In the genomic region with DNA sequence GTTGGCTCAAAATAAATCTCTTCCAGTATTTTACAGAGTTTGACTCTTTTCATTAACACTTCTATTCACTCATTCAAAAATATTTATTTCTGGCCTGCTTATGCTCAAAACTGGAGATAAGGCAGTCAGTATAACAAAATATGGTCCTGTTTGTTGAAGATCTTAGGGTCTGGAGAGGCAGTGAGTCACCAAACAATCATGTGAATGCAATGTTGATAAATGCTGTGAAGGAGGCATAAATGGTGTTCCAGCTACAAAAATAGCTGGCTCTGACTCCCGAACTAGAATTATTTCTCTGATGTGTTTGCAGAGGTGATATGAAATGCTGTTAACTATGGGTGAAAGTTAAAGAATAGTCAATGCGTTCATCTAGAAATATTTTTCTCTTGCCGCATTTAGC, we compare ENCODE assay signal across 20 cellular contexts.
DNase-seq lines count a peak whose midpoint lies in the region; ATAC-seq and TF ChIP-seq lines count a peak whose summit lies in the region.
"Had no signal": no experiment of that assay in that cellular context is flagged by ENCODE, and none has a peak within 500 bp of the region (broad histone marks: within the 10 kb centered on the region; RNA-seq: fewer than 3 reads in every experiment).

No MANE protein-coding gene starts in this region.

- intact Hi-C loops in colonic mucosa (cut with DNase I): no loop called here

- peaks cover 3% of the 10 kb centered on the region for H3K9me3 Mint-ChIP-seq in progenitor cell of endocrine pancreas (ENCODE audit: low read depth)

- no peak overlapping the region for H3K9ac ChIP-seq in colonic mucosa (ENCODE audit: low read depth in 2 of 2, low read length in 2 of 2)

- no peak overlapping the region for H3K4me3 Mint-ChIP-seq in progenitor cell of endocrine pancreas (ENCODE audit: low read depth)
- H3K4me3 Mint-ChIP-seq: activated T-cell treated with anti-CD3 and anti-CD28 coated beads, Interleukin-2, amount 50 U/mL, for 4 hours; naive B cell had no signal

- no peaks in the 10 kb centered on the region for H3K36me3 Mint-ChIP-seq in progenitor cell of endocrine pancreas (ENCODE audit: insufficient read depth)
- H3K36me3 Mint-ChIP-seq: activated naive CD4-positive, alpha-beta T cell treated with anti-CD3 and anti-CD28 coated beads, Interleukin-2, amount 50 U/mL, for 72 hours; naive B cell had no signal

- H3K27ac ChIP-seq in VCaP: peak overlapping the region; percentile 53; the same call in 1 of the 2 replicates
- H3K27ac ChIP-seq in colonic mucosa: no peak overlapping the region
- H3K27ac ChIP-seq in WERI-Rb-1: no peak overlapping the region
- H3K27ac ChIP-seq: psoas muscle, SK-N-MC, stomach had no signal

- no peak for TF ChIP-seq CTCF in VCaP (conservative IDR thresholded peaks at IDR 0.05)
- TF ChIP-seq CTCF in fibroblast of mammary gland (conservative IDR thresholded peaks at IDR 0.05; ENCODE audit: control insufficient read depth, insufficient read depth, low read depth, low read length): no peak
- TF ChIP-seq CTCF in progenitor cell of endocrine pancreas (IDR thresholded peaks at IDR 0.05; ENCODE audit: unreplicated experiment): no peak
- TF ChIP-seq CTCF in colonic mucosa (IDR thresholded peaks at IDR 0.05): no peak
- no peak for TF ChIP-seq CTCF in WERI-Rb-1 (IDR thresholded peaks at IDR 0.05; ENCODE audit: low read depth, low read length)

- ATAC-seq in HG03432 (IDR thresholded peaks at IDR 0.05; ENCODE audit: unreplicated experiment): no peak
- ATAC-seq: activated naive CD4-positive, alpha-beta T cell treated with anti-CD3 and anti-CD28 coated beads, Interleukin-2, amount 50 U/mL, for 72 hours; activated T-cell treated with anti-CD3 and anti-CD28 coated beads, Interleukin-2, amount 50 U/mL, for 4 hours; psoas muscle had no signal

- H3K36me3 ChIP-seq in colonic mucosa (no peaks in the 10 kb centered on the region), WERI-Rb-1 (no peaks in the 10 kb centered on the region)
- H3K36me3 ChIP-seq: stomach had no signal

- no peak overlapping the region for H3K4me3 ChIP-seq in fibroblast of mammary gland (ENCODE audit: control insufficient read depth, low read depth, low read length)
- H3K4me3 ChIP-seq in colonic mucosa: no peak overlapping the region
- no peak overlapping the region for H3K4me3 ChIP-seq in WERI-Rb-1 (ENCODE audit: low read depth, low read length)
- H3K4me3 ChIP-seq: psoas muscle, SK-N-MC, stomach had no signal

- H3K4me1 ChIP-seq in colonic mucosa: no peaks in the 10 kb centered on the region
- H3K4me1 ChIP-seq: psoas muscle had no signal

- no peaks in the 10 kb centered on the region for H3K27me3 Mint-ChIP-seq in progenitor cell of endocrine pancreas
- H3K27me3 Mint-ChIP-seq: naive B cell had no signal

- peak overlapping the region; percentile 86 for H3K27ac Mint-ChIP-seq in progenitor cell of endocrine pancreas
- H3K27ac Mint-ChIP-seq: activated naive CD4-positive, alpha-beta T cell treated with anti-CD3 and anti-CD28 coated beads, Interleukin-2, amount 50 U/mL, for 72 hours; naive B cell had no signal

- H3K27me3 ChIP-seq in colonic mucosa: no peaks in the 10 kb centered on the region
- H3K27me3 ChIP-seq in WERI-Rb-1 (ENCODE audit: insufficient read depth, low read depth, severe bottlenecking): no peaks in the 10 kb centered on the region
- H3K27me3 ChIP-seq: stomach had no signal

- peaks cover 76% of the 10 kb centered on the region for H3K4me1 Mint-ChIP-seq in progenitor cell of endocrine pancreas (ENCODE audit: low read depth)
- H3K4me1 Mint-ChIP-seq: naive B cell had no signal

- DNase-seq in H4 (ENCODE audit: low spot score) (peak; percentile 16), fibroblast of mammary gland (ENCODE audit: low read depth) (peak; percentile 66), progenitor cell of endocrine pancreas (ENCODE audit: low spot score, unreplicated experiment) (no peak), islet precursor cell (no peak), colonic mucosa (no peak), WERI-Rb-1 (no peak)
- DNase-seq: activated CD4-positive, alpha-beta T cell treated with anti-CD3 and anti-CD28 coated beads, Interleukin-2, amount 50 U/mL, for 48 hours; activated T-cell treated with anti-CD3 and anti-CD28 coated beads, Interleukin-2, amount 50 U/mL, for 4 hours; AML-193; erythroblast; naive B cell; NCI-H187; NCI-H526 treated with DMSO at 0.1 percent for 48 hours; psoas muscle; stimulated activated CD4-positive, alpha-beta T cell treated with anti-CD3 and anti-CD28 coated beads, Interleukin-15, amount 100 ng/mL, for 24 hours; stomach had no signal

- H3K9me3 ChIP-seq in colonic mucosa: no peaks in the 10 kb centered on the region
- no peaks in the 10 kb centered on the region for H3K9me3 ChIP-seq in WERI-Rb-1 (ENCODE audit: severe bottlenecking)
- H3K9me3 ChIP-seq: psoas muscle, stomach had no signal

Comparison
In these comparisons a context has a peak if more than half of its experiments do, and no peak if none do; other contexts are left out.
1. DNase-seq: peak in H4 (single experiment) and fibroblast of mammary gland (single experiment); none in progenitor cell of endocrine pancreas (single experiment), islet precursor cell (single experiment), colonic mucosa (single experiment) and WERI-Rb-1 (single experiment).